In genomic region chr7:27771111-27771510, GRCh38 we compare ENCODE assay signal across 22 cellular contexts. TPM values are rescaled to one million over a fixed set of nuclear protein-coding genes. Genes with fewer than 3 reads are reported as not detected.
DNase-seq lines count a peak whose midpoint lies in the region; ATAC-seq, FAIRE-seq and TF ChIP-seq lines count a peak whose summit lies in the region.
"Had no signal": no experiment of that assay in that cellular context is flagged by ENCODE, and none has a peak within 500 bp of the region (broad histone marks: within the 10 kb centered on the region; RNA-seq: fewer than 3 reads in every experiment).

No MANE protein-coding gene starts in this region.

- H3K27ac ChIP-seq in trophoblast cell (ENCODE audit: low read depth, low read length) = no peak overlapping the region
- H3K27ac ChIP-seq: KMS-11, SJSA1 had no signal

- no peak overlapping the region for H4K12ac ChIP-seq in trophoblast cell (ENCODE audit: low read depth, low read length)

- no peaks in the 10 kb centered on the region for H3K9me3 ChIP-seq in trophoblast cell (ENCODE audit: insufficient read depth, low read depth, low read length)
- H3K9me3 ChIP-seq: SJSA1 had no signal

- H3K79me1 ChIP-seq in trophoblast cell (ENCODE audit: low read length) = no peaks in the 10 kb centered on the region

- no peak overlapping the region for H3K14ac ChIP-seq in trophoblast cell (ENCODE audit: low read length)

- no peaks in the 10 kb centered on the region for H3K27me3 Mint-ChIP-seq in activated CD8-positive, alpha-beta memory T cell treated with anti-CD3 and anti-CD28 coated beads, Interleukin-2, amount 10 ng/mL, durations not matched to agents 7 days and 5 days
- no peaks in the 10 kb centered on the region for H3K27me3 Mint-ChIP-seq in T-helper 2 cell treated with Interferon-gamma antibody and Interleukin-4, amounts not matched to agents 5 μg/mL and 100 μg/mL, for 36 hours (ENCODE audit: low read depth)
- H3K27me3 Mint-ChIP-seq: CD4-positive, alpha-beta T cell; T-cell had no signal

- ATAC-seq in activated CD8-positive, alpha-beta memory T cell treated with anti-CD3 and anti-CD28 coated beads, Interleukin-2, amount 10 ng/mL, durations not matched to agents 7 days and 5 days = no peak
- ATAC-seq in HG03342 (IDR thresholded peaks at IDR 0.05; ENCODE audit: unreplicated experiment) = no peak
- ATAC-seq: activated CD8-positive, alpha-beta T cell treated with anti-CD3 and anti-CD28 coated beads, Interleukin-2, amount 10 ng/mL, durations not matched to agents 7 days and 5 days; natural killer cell; T-cell had no signal

- H3K4me3 ChIP-seq in bronchial epithelial cell (ENCODE audit: low read depth, low read length) = no peak overlapping the region
- H3K4me3 ChIP-seq in trophoblast cell (ENCODE audit: low read depth, low read length) = no peak overlapping the region
- H3K4me3 ChIP-seq: SJSA1 had no signal

- no peak overlapping the region for H2BK12ac ChIP-seq in trophoblast cell (ENCODE audit: low read length)

- no peak overlapping the region for H3K4ac ChIP-seq in trophoblast cell (ENCODE audit: low read depth, low read length)

- H3K27me3 ChIP-seq in bronchial epithelial cell (ENCODE audit: control insufficient read depth, insufficient read depth, low read length) (no peaks in the 10 kb centered on the region), trophoblast cell (ENCODE audit: insufficient read depth, low read length) (no peaks in the 10 kb centered on the region)
- H3K27me3 ChIP-seq: SJSA1 had no signal

- peaks cover 3% of the 10 kb centered on the region for H3K36me3 ChIP-seq in bronchial epithelial cell (ENCODE audit: control insufficient read depth, insufficient read depth, low read length)
- H3K36me3 ChIP-seq in trophoblast cell (ENCODE audit: control insufficient read depth in 1 of 2, insufficient read depth in 2 of 2, low read length in 2 of 2) = peaks cover under 1 to 3% of the 10 kb centered on the region in 2 experiments

- peaks cover 22% of the 10 kb centered on the region for H3K36me3 Mint-ChIP-seq in activated CD8-positive, alpha-beta memory T cell treated with anti-CD3 and anti-CD28 coated beads, Interleukin-2, amount 10 ng/mL, durations not matched to agents 7 days and 5 days
- peaks cover 15% of the 10 kb centered on the region for H3K36me3 Mint-ChIP-seq in T-helper 2 cell treated with Interferon-gamma antibody and Interleukin-4, amounts not matched to agents 5 μg/mL and 100 μg/mL, for 36 hours (ENCODE audit: low read depth)

- CTCF ChIA-PET in activated CD8-positive, alpha-beta memory T cell treated with anti-CD3 and anti-CD28 coated beads, Interleukin-2, amount 10 ng/mL, durations not matched to agents 7 days and 5 days (lab: Charles Lee) = interaction anchor here (1.6 kb wide), 1 partner anchor 21 kb away, joined by 4 read pairs; no protein-coding TSS in a partner anchor

- H3K27ac Mint-ChIP-seq in activated CD8-positive, alpha-beta memory T cell treated with anti-CD3 and anti-CD28 coated beads, Interleukin-2, amount 10 ng/mL, durations not matched to agents 7 days and 5 days = peak overlapping the region; percentile 42
- no peak overlapping the region for H3K27ac Mint-ChIP-seq in T-helper 2 cell treated with Interferon-gamma antibody and Interleukin-4, amounts not matched to agents 5 μg/mL and 100 μg/mL, for 36 hours
- H3K27ac Mint-ChIP-seq: activated CD8-positive, alpha-beta T cell treated with anti-CD3 and anti-CD28 coated beads, Interleukin-2, amount 10 ng/mL, durations not matched to agents 7 days and 5 days; CD4-positive, alpha-beta T cell; natural killer cell; T-cell had no signal

- H3K18ac ChIP-seq in trophoblast cell (ENCODE audit: low read length) = no peak overlapping the region

- H2AK5ac ChIP-seq in trophoblast cell (ENCODE audit: low read length) = no peak overlapping the region

- H4K8ac ChIP-seq in trophoblast cell (ENCODE audit: low read depth, low read length) = no peak overlapping the region

- H3K4me3 Mint-ChIP-seq in activated CD8-positive, alpha-beta memory T cell treated with anti-CD3 and anti-CD28 coated beads, Interleukin-2, amount 10 ng/mL, durations not matched to agents 7 days and 5 days = no peak overlapping the region
- no peak overlapping the region for H3K4me3 Mint-ChIP-seq in T-helper 2 cell treated with Interferon-gamma antibody and Interleukin-4, amounts not matched to agents 5 μg/mL and 100 μg/mL, for 36 hours
- H3K4me3 Mint-ChIP-seq: activated CD8-positive, alpha-beta T cell treated with anti-CD3 and anti-CD28 coated beads, Interleukin-2, amount 10 ng/mL, durations not matched to agents 7 days and 5 days; CD4-positive, alpha-beta T cell; natural killer cell had no signal

- no peak for TF ChIP-seq CTCF in bronchial epithelial cell (IDR thresholded peaks at IDR 0.05; ENCODE audit: insufficient read depth, low read length, severe bottlenecking)

- H3K9me3 Mint-ChIP-seq in activated CD8-positive, alpha-beta memory T cell treated with anti-CD3 and anti-CD28 coated beads, Interleukin-2, amount 10 ng/mL, durations not matched to agents 7 days and 5 days (ENCODE audit: low read depth) = no peaks in the 10 kb centered on the region
- H3K9me3 Mint-ChIP-seq in T-helper 2 cell treated with Interferon-gamma antibody and Interleukin-4, amounts not matched to agents 5 μg/mL and 100 μg/mL, for 36 hours = no peaks in the 10 kb centered on the region
- H3K9me3 Mint-ChIP-seq: CD4-positive, alpha-beta T cell; natural killer cell; T-cell had no signal

- H2BK5ac ChIP-seq in trophoblast cell (ENCODE audit: low read depth, low read length, poor library complexity) = no peak overlapping the region

- no peak overlapping the region for H2AFZ ChIP-seq in trophoblast cell (ENCODE audit: insufficient read depth, low read length, poor library complexity)

- H3K4me2 ChIP-seq in trophoblast cell (ENCODE audit: low read length) = no peak overlapping the region
- H3K4me2 ChIP-seq: KMS-11 had no signal

- H3K79me2 ChIP-seq in trophoblast cell (ENCODE audit: control insufficient read depth, insufficient read depth, low read length, poor library complexity) = no peaks in the 10 kb centered on the region

- FAIRE-seq in bronchial epithelial cell (lab: Jason Lieb, UNC) = no peak
- FAIRE-seq: D721Med, GM12891 had no signal

- no peak overlapping the region for H4K91ac ChIP-seq in trophoblast cell (ENCODE audit: low read depth, low read length)

- peaks cover 3% of the 10 kb centered on the region for H3K4me1 Mint-ChIP-seq in activated CD8-positive, alpha-beta memory T cell treated with anti-CD3 and anti-CD28 coated beads, Interleukin-2, amount 10 ng/mL, durations not matched to agents 7 days and 5 days
- H3K4me1 Mint-ChIP-seq in T-helper 2 cell treated with Interferon-gamma antibody and Interleukin-4, amounts not matched to agents 5 μg/mL and 100 μg/mL, for 36 hours (ENCODE audit: low read depth) = no peaks in the 10 kb centered on the region

- WGBS in trophoblast cell (ENCODE audit: extremely low coverage, insufficient coverage, insufficient read length) = no CpG with 5 or more reads among the region's 2 CpGs

- no peak overlapping the region for H3K9ac ChIP-seq in trophoblast cell (ENCODE audit: low read length)
- H3K9ac ChIP-seq: KMS-11 had no signal

- no peak overlapping the region for H3K23ac ChIP-seq in trophoblast cell (ENCODE audit: low read length)

- no peak overlapping the region for H2BK120ac ChIP-seq in trophoblast cell (ENCODE audit: insufficient read depth, low read length, poor library complexity)

- H3K4me1 ChIP-seq in trophoblast cell (ENCODE audit: control insufficient read depth in 1 of 2, insufficient read depth in 2 of 2, low read length in 2 of 2) = no peaks in the 10 kb centered on the region

- DNase-seq in activated CD8-positive, alpha-beta memory T cell treated with anti-CD3 and anti-CD28 coated beads, Interleukin-2, amount 10 ng/mL, durations not matched to agents 7 days and 5 days = no peak
- DNase-seq in activated CD8-positive, alpha-beta memory T cell treated with anti-CD3 and anti-CD28 coated beads for 24 hours = no peak
- DNase-seq in NCI-H226 (peak; percentile 87), bronchial epithelial cell (ENCODE audit: low read depth) (peak; percentile 85), trophoblast cell (peak; percentile 12 to 65), T1000 (lab: John Stamatoyannopoulos, UW) (no peak)
- DNase-seq in T-helper 2 cell treated with Interferon-gamma antibody and Interleukin-4, amounts not matched to agents 5 μg/mL and 100 μg/mL, for 36 hours (ENCODE audit: low spot score) = no peak
- DNase-seq: 8988T; activated CD4-positive, CD25-positive, alpha-beta regulatory T cell treated with anti-CD3 and anti-CD28 coated beads, Interleukin-2, amount 50 U/mL, for 72 hours; activated CD8-positive, alpha-beta T cell treated with anti-CD3 and anti-CD28 coated beads, Interleukin-2, amount 10 ng/mL, durations not matched to agents 7 days and 5 days; CD4-positive, alpha-beta T cell; islet precursor cell; natural killer cell; NCI-H1694; NCI-H524 treated with DMSO at 0.1 percent for 48 hours; stimulated activated naive CD4-positive, alpha-beta T cell treated with Interleukin-2 at 50 U/mL for 16 hours; T-cell had no signal

RNA-seq across cellular contexts. Expression of gene TAX1BP1, which starts 31.1 kb away (rescaled TPM):
- total RNA-seq in activated CD8-positive, alpha-beta memory T cell treated with anti-CD3 and anti-CD28 coated beads, Interleukin-2, amount 10 ng/mL, durations not matched to agents 7 days and 5 days = 10 to 100 TPM; 61.6 to 70.9 TPM
- 92.1 and 150 TPM in 2 replicates for total RNA-seq in bronchial epithelial cell
- polyA plus RNA-seq in trophoblast cell (2013) = 116 and 117 TPM in 2 replicates

Comparison
In these comparisons a context has a peak if more than half of its experiments do, and no peak if none do; other contexts are left out.
1. DNase-seq: peak in NCI-H226 (single experiment), bronchial epithelial cell (single experiment) and trophoblast cell (2 of 2); none in activated CD8-positive, alpha-beta memory T cell treated with anti-CD3 and anti-CD28 coated beads, Interleukin-2, amount 10 ng/mL, durations not matched to agents 7 days and 5 days (single experiment), activated CD8-positive, alpha-beta memory T cell treated with anti-CD3 and anti-CD28 coated beads for 24 hours (single experiment), T-helper 2 cell treated with Interferon-gamma antibody and Interleukin-4, amounts not matched to agents 5 μg/mL and 100 μg/mL, for 36 hours (single experiment) and T1000 (single experiment).